Comparison of ENCODE assay signal across 1 cellular context in genomic region chr6:168208854-168209253, GRCh38.
TF ChIP-seq lines count a peak whose summit lies in the region.

No MANE protein-coding gene starts in this region.

TF ChIP-seq in Ishikawa, 13 proteins besides CTCF, POLR2A, EP300 and RAD21 (continued from another document):
- TF ChIP-seq USF1 (IDR thresholded peaks at IDR 0.05) (no peak), TAF1 (IDR thresholded peaks at IDR 0.05; ENCODE audit: low read depth) (no peak), TEAD4 (IDR thresholded peaks at IDR 0.05) (no peak)
